ENCODE assay signal across 8 cellular contexts in the genomic region with DNA sequence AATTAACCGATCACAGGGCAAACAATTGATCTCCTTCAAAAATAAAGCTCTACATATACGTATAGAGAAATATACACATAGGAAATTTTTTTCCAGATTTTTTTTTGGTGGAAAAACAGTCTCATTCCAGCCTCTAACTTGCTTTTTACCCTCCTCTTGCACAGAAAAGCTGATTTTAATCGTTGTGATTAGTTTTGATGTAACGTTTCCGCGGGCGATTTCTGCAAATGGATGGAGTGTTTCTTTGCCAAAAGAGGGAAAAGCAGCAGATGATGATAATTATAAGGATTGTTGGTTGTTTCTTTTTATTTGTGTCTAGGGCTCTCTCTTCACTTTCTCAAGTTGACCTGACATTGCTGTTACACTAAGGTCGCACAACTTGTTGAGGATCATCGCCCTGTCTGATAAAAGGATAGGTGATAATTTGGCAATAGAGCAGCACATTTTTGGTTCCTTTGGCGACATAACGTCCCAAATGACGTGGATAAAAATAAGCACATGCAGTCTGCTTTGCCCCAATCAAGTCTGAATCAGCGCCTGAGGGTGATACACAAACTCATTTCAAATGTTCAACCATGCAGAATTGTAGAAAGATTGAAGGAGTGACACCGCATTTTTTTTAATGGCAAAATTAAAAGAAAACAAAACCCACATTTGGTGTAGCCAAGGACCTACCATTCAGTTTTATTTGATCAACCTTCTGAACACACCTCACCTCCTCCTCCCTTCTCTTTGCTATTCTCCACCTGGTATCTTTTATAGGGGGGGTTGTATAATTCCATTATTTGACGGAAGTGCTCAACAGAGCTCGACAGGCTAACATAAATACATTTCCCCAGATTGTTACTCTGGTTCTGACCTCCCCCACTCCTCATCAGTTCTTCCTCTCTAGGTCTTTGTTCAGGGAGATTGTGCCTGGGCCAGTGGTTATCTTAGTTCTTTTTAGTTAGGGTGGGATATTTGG.
DNase-seq lines count a peak whose midpoint lies in the region; ATAC-seq and TF ChIP-seq lines count a peak whose summit lies in the region.

No MANE protein-coding gene starts in this region.

- H3K36me3 ChIP-seq in left lung: no peaks in the 10 kb centered on the region
- no peaks in the 10 kb centered on the region for H3K36me3 ChIP-seq in thymus (ENCODE audit: control insufficient read depth, insufficient read depth)

- no peaks in the 10 kb centered on the region for H3K9me3 Mint-ChIP-seq in activated CD4-positive, alpha-beta T cell treated with anti-CD3 and anti-CD28 coated beads, Interleukin-2, amount 10 ng/mL, durations not matched to agents 24 days and 14 days
- no peaks in the 10 kb centered on the region for H3K9me3 Mint-ChIP-seq in activated T-helper 2 cell treated with anti-CD3 and anti-CD28 coated beads, Interferon-gamma antibody, Interleukin-2, Interleukin-4, amounts not matched to agents 10 μg/mL and 5 μg/mL and 100 μg/mL, durations not matched to agents 14 hours and 24 hours and 36 hours

- H3K4me3 Mint-ChIP-seq in activated CD4-positive, alpha-beta T cell treated with anti-CD3 and anti-CD28 coated beads, Interleukin-2, amount 10 ng/mL, durations not matched to agents 24 days and 14 days: peak overlapping the region; percentile 88
- peak overlapping the region; percentile 80 for H3K4me3 Mint-ChIP-seq in activated T-helper 2 cell treated with anti-CD3 and anti-CD28 coated beads, Interferon-gamma antibody, Interleukin-2, Interleukin-4, amounts not matched to agents 10 μg/mL and 5 μg/mL and 100 μg/mL, durations not matched to agents 14 hours and 24 hours and 36 hours (ENCODE audit: low read depth)

- H3K27ac Mint-ChIP-seq in activated CD4-positive, alpha-beta T cell treated with anti-CD3 and anti-CD28 coated beads, Interleukin-2, amount 10 ng/mL, durations not matched to agents 24 days and 14 days: no peak overlapping the region
- no peak overlapping the region for H3K27ac Mint-ChIP-seq in activated T-helper 2 cell treated with anti-CD3 and anti-CD28 coated beads, Interferon-gamma antibody, Interleukin-2, Interleukin-4, amounts not matched to agents 10 μg/mL and 5 μg/mL and 100 μg/mL, durations not matched to agents 14 hours and 24 hours and 36 hours

- peaks cover 7 to 92% of the 10 kb centered on the region in 2 donors for H3K27me3 ChIP-seq in left lung
- H3K27me3 ChIP-seq in thymus (ENCODE audit: control insufficient read depth, insufficient read depth): peaks cover 33% of the 10 kb centered on the region

- intact Hi-C loops in activated CD4-positive, alpha-beta T cell treated with anti-CD3 and anti-CD28 coated beads, Interleukin-2, amount 10 ng/mL, durations not matched to agents 24 days and 14 days (cut with micrococcal nuclease): loop anchor here (5.0 kb wide), 2 partner anchors 106 to 1311 kb away; no protein-coding TSS in a partner anchor
- intact Hi-C loops in activated T-helper 2 cell treated with anti-CD3 and anti-CD28 coated beads, Interferon-gamma antibody, Interleukin-2, Interleukin-4, amounts not matched to agents 10 μg/mL and 5 μg/mL and 100 μg/mL, durations not matched to agents 14 hours and 24 hours and 36 hours (cut with micrococcal nuclease): loop anchor here (1.0 to 2.0 kb wide), 2 partner anchors 53 to 109 kb away; no protein-coding TSS in a partner anchor
- intact Hi-C loops in left lung (cut with DNase I): loop anchor here in 1 of 2 donors (10.0 kb wide), 1 partner anchor 113 kb away; the partner anchor contains the start of gene KCTD1

- DNase-seq in activated CD4-positive, alpha-beta T cell treated with anti-CD3 and anti-CD28 coated beads, Interleukin-2, amount 10 ng/mL, durations not matched to agents 24 days and 14 days: no peak
- no peak for DNase-seq in activated CD4-positive, alpha-beta T cell treated with anti-CD3 and anti-CD28 coated beads, Interleukin-2, amount 50 U/mL, for 4 hours
- DNase-seq in activated T-helper 2 cell treated with anti-CD3 and anti-CD28 coated beads, Interferon-gamma antibody, Interleukin-2, Interleukin-4, amounts not matched to agents 10 μg/mL and 5 μg/mL and 100 μg/mL, durations not matched to agents 14 hours and 24 hours and 36 hours (ENCODE audit: low spot score): no peak
- DNase-seq in left lung (no peak), NCI-H2029 treated with DMSO at 0.1 percent for 48 hours (lab: John Stamatoyannopoulos, UW) (no peak), AG08396 (ENCODE audit: low spot score) (no peak)

- H3K27ac ChIP-seq in left lung: peak overlapping the region; percentile 71 to 79
- H3K27ac ChIP-seq in thymus (ENCODE audit: low read depth): no peak overlapping the region

- peaks cover 3% of the 10 kb centered on the region for H3K36me3 Mint-ChIP-seq in activated CD4-positive, alpha-beta T cell treated with anti-CD3 and anti-CD28 coated beads, Interleukin-2, amount 10 ng/mL, durations not matched to agents 24 days and 14 days (ENCODE audit: low read depth)
- H3K36me3 Mint-ChIP-seq in activated T-helper 2 cell treated with anti-CD3 and anti-CD28 coated beads, Interferon-gamma antibody, Interleukin-2, Interleukin-4, amounts not matched to agents 10 μg/mL and 5 μg/mL and 100 μg/mL, durations not matched to agents 14 hours and 24 hours and 36 hours (ENCODE audit: low read depth): no peaks in the 10 kb centered on the region

- H3K4me3 ChIP-seq in left lung: peak overlapping the region; percentile 52 to 60
- peak overlapping the region; percentile 67 for H3K4me3 ChIP-seq in thymus (ENCODE audit: low read length)

- H3K4me1 ChIP-seq in left lung (peaks cover 16 to 22% of the 10 kb centered on the region in 2 donors), thymus (ENCODE audit: control insufficient read depth, insufficient read depth, low read length) (peaks cover 3% of the 10 kb centered on the region)

- H3K4me1 Mint-ChIP-seq in activated CD4-positive, alpha-beta T cell treated with anti-CD3 and anti-CD28 coated beads, Interleukin-2, amount 10 ng/mL, durations not matched to agents 24 days and 14 days: peaks cover 13% of the 10 kb centered on the region
- H3K4me1 Mint-ChIP-seq in activated T-helper 2 cell treated with anti-CD3 and anti-CD28 coated beads, Interferon-gamma antibody, Interleukin-2, Interleukin-4, amounts not matched to agents 10 μg/mL and 5 μg/mL and 100 μg/mL, durations not matched to agents 14 hours and 24 hours and 36 hours (ENCODE audit: low read depth): peaks cover 13% of the 10 kb centered on the region

- no peak for TF ChIP-seq CTCF in left lung (IDR thresholded peaks at IDR 0.05)

- ATAC-seq in left lung (no peak), HG03159 (IDR thresholded peaks at IDR 0.05; ENCODE audit: unreplicated experiment) (no peak)

- H3K27me3 Mint-ChIP-seq in activated CD4-positive, alpha-beta T cell treated with anti-CD3 and anti-CD28 coated beads, Interleukin-2, amount 10 ng/mL, durations not matched to agents 24 days and 14 days: peaks cover 66% of the 10 kb centered on the region
- H3K27me3 Mint-ChIP-seq in activated T-helper 2 cell treated with anti-CD3 and anti-CD28 coated beads, Interferon-gamma antibody, Interleukin-2, Interleukin-4, amounts not matched to agents 10 μg/mL and 5 μg/mL and 100 μg/mL, durations not matched to agents 14 hours and 24 hours and 36 hours (ENCODE audit: low read depth): peaks cover 67% of the 10 kb centered on the region

- no peaks in the 10 kb centered on the region for H3K9me3 ChIP-seq in left lung
- H3K9me3 ChIP-seq in thymus (ENCODE audit: control insufficient read depth): no peaks in the 10 kb centered on the region

- WGBS in thymus: 22% methylated on average over 16 of the region's 16 CpGs
